Comparison of ENCODE assay signal across 8 cellular contexts in genomic region chr14:91022622-91023028, GRCh38. TPM values are rescaled to one million over a fixed set of nuclear protein-coding genes. Genes with fewer than 3 reads are reported as not detected.
DNase-seq lines count a peak whose midpoint lies in the region; ATAC-seq and TF ChIP-seq lines count a peak whose summit lies in the region.
"Not testable (repeated sequence)": the region's sequence is repeated elsewhere in the genome, so short reads cannot be mapped to it uniquely, and the experiment has no call there.

No MANE protein-coding gene starts in this region.

- DNase-seq in NB4 (ENCODE audit: low read depth) (peak; percentile 50), mucosa of descending colon (peak; percentile 38 to 60 (median 44))
- DNase-seq in activated CD8-positive, alpha-beta memory T cell treated with anti-CD3 and anti-CD28 coated beads, Interleukin-2, amount 10 ng/mL, durations not matched to agents 7 days and 5 days: peak; percentile 51
- DNase-seq in effector memory CD8-positive, alpha-beta T cell: peak in 2 of 3 experiments; percentile 3 to 22
- not testable (repeated sequence) for DNase-seq in thoracic aorta (ENCODE audit: low spot score)

- not testable (repeated sequence) for TF ChIP-seq POLR2A in NB4 (IDR thresholded peaks at IDR 0.05; ENCODE audit: extremely low read depth, insufficient read length)

- peaks cover 63% of the 10 kb centered on the region for H3K4me1 Mint-ChIP-seq in activated CD8-positive, alpha-beta memory T cell treated with anti-CD3 and anti-CD28 coated beads, Interleukin-2, amount 10 ng/mL, durations not matched to agents 7 days and 5 days
- peaks cover 15 to 33% of the 10 kb centered on the region in 2 donors for H3K4me1 Mint-ChIP-seq in effector memory CD8-positive, alpha-beta T cell (ENCODE audit: low read depth in 2 of 2)

- H3K27me3 ChIP-seq in thoracic aorta (replicated peaks; ENCODE audit: insufficient read depth): not testable (repeated sequence)

- peak overlapping the region; percentile 75 for H3K4me3 Mint-ChIP-seq in activated CD8-positive, alpha-beta memory T cell treated with anti-CD3 and anti-CD28 coated beads, Interleukin-2, amount 10 ng/mL, durations not matched to agents 7 days and 5 days
- H3K4me3 Mint-ChIP-seq in effector memory CD8-positive, alpha-beta T cell: peak overlapping the region; percentile 62 to 76

- H3K27me3 Mint-ChIP-seq in activated CD8-positive, alpha-beta memory T cell treated with anti-CD3 and anti-CD28 coated beads, Interleukin-2, amount 10 ng/mL, durations not matched to agents 7 days and 5 days; effector memory CD8-positive, alpha-beta T cell: not testable (repeated sequence)

- H3K27ac Mint-ChIP-seq in activated CD8-positive, alpha-beta memory T cell treated with anti-CD3 and anti-CD28 coated beads, Interleukin-2, amount 10 ng/mL, durations not matched to agents 7 days and 5 days: peak overlapping the region; percentile 98
- peak overlapping the region; percentile 83 to 85 for H3K27ac Mint-ChIP-seq in effector memory CD8-positive, alpha-beta T cell

- TF ChIP-seq CTCF in GM12875 (IDR thresholded peaks at IDR 0.05; ENCODE audit: borderline replicate concordance, insufficient read depth, low read depth, low read length); NB4 (IDR thresholded peaks at IDR 0.05; ENCODE audit: low read depth, low read length); mucosa of descending colon (IDR thresholded peaks at IDR 0.05); thoracic aorta (IDR thresholded peaks at IDR 0.05): not testable (repeated sequence)

- not testable (repeated sequence) for H3K27ac ChIP-seq in thoracic aorta

- H3K4me3 ChIP-seq in GM12875 (ENCODE audit: low read depth, low read length): peak overlapping the region; percentile 16
- H3K4me3 ChIP-seq in NB4 (ENCODE audit: low read depth, low read length): peak overlapping the region; percentile 27
- H3K4me3 ChIP-seq in mucosa of descending colon: not testable (repeated sequence)
- H3K4me3 ChIP-seq in thoracic aorta: peak overlapping the region; percentile 61

- peak; percentile 93 for ATAC-seq in GM21381 (IDR thresholded peaks at IDR 0.05; ENCODE audit: unreplicated experiment)
- peak; percentile 91 for ATAC-seq in HG03095 (IDR thresholded peaks at IDR 0.05; ENCODE audit: unreplicated experiment)
- peak; percentile 88 for ATAC-seq in activated CD8-positive, alpha-beta memory T cell treated with anti-CD3 and anti-CD28 coated beads, Interleukin-2, amount 10 ng/mL, durations not matched to agents 7 days and 5 days
- peak; percentile 81 for ATAC-seq in effector memory CD8-positive, alpha-beta T cell (replicated peaks)
- ATAC-seq in mucosa of descending colon: peak; percentile 88
- not testable (repeated sequence) for ATAC-seq in thoracic aorta (ENCODE audit: insufficient number of reproducible peaks, low FRiP score, low read depth)

- intact Hi-C loops in mucosa of descending colon (cut with DNase I, micrococcal nuclease): not testable (repeated sequence)

- H3K9me3 ChIP-seq in mucosa of descending colon, thoracic aorta: not testable (repeated sequence)

- H3K9me3 Mint-ChIP-seq in activated CD8-positive, alpha-beta memory T cell treated with anti-CD3 and anti-CD28 coated beads, Interleukin-2, amount 10 ng/mL, durations not matched to agents 7 days and 5 days (ENCODE audit: low read depth); effector memory CD8-positive, alpha-beta T cell: not testable (repeated sequence)

- H3K4me1 ChIP-seq in mucosa of descending colon (ENCODE audit: low read depth); thoracic aorta (ENCODE audit: control insufficient read depth in 1 of 2, low read depth in 2 of 2): not testable (repeated sequence)

- CTCF ChIA-PET in activated CD8-positive, alpha-beta memory T cell treated with anti-CD3 and anti-CD28 coated beads, Interleukin-2, amount 10 ng/mL, durations not matched to agents 7 days and 5 days (lab: Charles Lee): interaction anchor here (0.7 to 1.5 kb wide), 5 partner anchors 13 to 365 kb away, joined by 3 to 5 read pairs (median 3); no protein-coding TSS in a partner anchor

- peaks cover 55% of the 10 kb centered on the region for H3K36me3 Mint-ChIP-seq in activated CD8-positive, alpha-beta memory T cell treated with anti-CD3 and anti-CD28 coated beads, Interleukin-2, amount 10 ng/mL, durations not matched to agents 7 days and 5 days
- H3K36me3 Mint-ChIP-seq in effector memory CD8-positive, alpha-beta T cell (ENCODE audit: insufficient read depth): not testable (repeated sequence)

- not testable (repeated sequence) for H3K36me3 ChIP-seq in mucosa of descending colon (ENCODE audit: low read depth); thoracic aorta

RNA-seq across cellular contexts. Expression of gene RPS6KA5, which starts 37.8 kb away (rescaled TPM):
- total RNA-seq in activated CD8-positive, alpha-beta memory T cell treated with anti-CD3 and anti-CD28 coated beads, Interleukin-2, amount 10 ng/mL, durations not matched to agents 7 days and 5 days: 10 to 100 TPM; 48.1 to 58.2 TPM
- total RNA-seq in mucosa of descending colon: 10 to 100 TPM; 25.0 to 41.5 (median 27.2) TPM
- total RNA-seq in thoracic aorta: 1 to 10 TPM; 1.4 to 4.6 TPM

Comparison
In these comparisons a context has a peak if more than half of its experiments do, and no peak if none do; other contexts are left out.
1. RNA of gene RPS6KA5, which starts 37.8 kb away (total RNA-seq): 48.1 to 58.2 TPM in activated CD8-positive, alpha-beta memory T cell treated with anti-CD3 and anti-CD28 coated beads, Interleukin-2, amount 10 ng/mL, durations not matched to agents 7 days and 5 days and 25.0 to 41.5 TPM in mucosa of descending colon; 1.4 to 4.6 TPM in thoracic aorta; every median in the first group is over 4 times any median in the second.